Comparison of ENCODE assay signal across 10 cellular contexts in the genomic region with DNA sequence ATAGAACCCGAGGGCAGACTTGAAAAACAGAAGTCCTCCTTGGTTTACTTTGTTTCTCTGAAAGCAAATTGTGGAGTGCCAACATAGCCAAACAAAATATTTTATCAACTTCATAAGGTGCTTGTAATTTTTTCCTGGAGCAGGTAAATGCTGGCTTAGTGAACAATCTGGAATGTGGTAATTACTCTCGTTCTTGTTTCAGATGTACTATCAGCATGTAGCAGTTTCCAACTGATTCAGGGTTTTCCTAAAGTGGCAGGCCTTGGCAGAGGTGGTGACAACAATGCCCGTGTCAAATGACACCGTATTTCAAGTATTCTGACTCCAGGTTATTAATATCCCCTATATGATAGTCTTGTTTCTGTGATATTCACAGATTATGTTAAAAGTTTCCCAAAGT. TPM values are rescaled to one million over a fixed set of nuclear protein-coding genes. Genes with fewer than 3 reads are reported as not detected.
DNase-seq lines count a peak whose midpoint lies in the region; ATAC-seq and TF ChIP-seq lines count a peak whose summit lies in the region.
"Had no signal": no experiment of that assay in that cellular context is flagged by ENCODE, and none has a peak within 500 bp of the region (broad histone marks: within the 10 kb centered on the region; RNA-seq: fewer than 3 reads in every experiment).

No MANE protein-coding gene starts in this region.

- no peaks in the 10 kb centered on the region for H3K9me3 Mint-ChIP-seq in activated naive CD8-positive, alpha-beta T cell treated with anti-CD3 and anti-CD28 coated beads, Interleukin-2, amount 50 U/mL, for 24 hours

- H3K27ac Mint-ChIP-seq in activated naive CD8-positive, alpha-beta T cell treated with anti-CD3 and anti-CD28 coated beads, Interleukin-2, amount 50 U/mL, for 24 hours, result peak overlapping the region; percentile 99

- no peaks in the 10 kb centered on the region for H3K9me3 ChIP-seq in stomach

- TF ChIP-seq EP300 in stomach (IDR thresholded peaks at IDR 0.05), result no peak

- peaks cover 0 to 2% (median 0%) of the 10 kb centered on the region in 4 donors for H3K36me3 ChIP-seq in stomach

- peak overlapping the region; percentile 90 for H3K4me3 Mint-ChIP-seq in activated naive CD8-positive, alpha-beta T cell treated with anti-CD3 and anti-CD28 coated beads, Interleukin-2, amount 50 U/mL, for 24 hours

- DNase-seq in NCI-H2107 treated with DMSO at 0.1 percent for 48 hours (lab: John Stamatoyannopoulos, UW; ENCODE audit: unreplicated experiment) (peak; percentile 29), NCI-H2107 (lab: John Stamatoyannopoulos, UW) (no peak), left kidney (ENCODE audit: low read depth, low spot score) (peak; percentile 34), stomach (no peak), NCI-H1930 (lab: John Stamatoyannopoulos, UW) (no peak), NCI-H1436 (lab: John Stamatoyannopoulos, UW) (no peak)
- DNase-seq in activated naive CD8-positive, alpha-beta T cell treated with anti-CD3 and anti-CD28 coated beads, Interleukin-2, amount 50 U/mL, for 24 hours, result no peak

- H3K4me3 ChIP-seq in stomach, result peak overlapping the region in 3 of 4 donors; percentile 76 to 80 (median 77)

- no peak for TF ChIP-seq POLR2A in stomach (IDR thresholded peaks at IDR 0.05)

- intact Hi-C loops in stomach (cut with DNase I; ENCODE audit: low total_unique reads), result no loop called here

- H3K4me1 Mint-ChIP-seq in activated naive CD8-positive, alpha-beta T cell treated with anti-CD3 and anti-CD28 coated beads, Interleukin-2, amount 50 U/mL, for 24 hours, result peaks cover 29% of the 10 kb centered on the region

- H3K27ac ChIP-seq in stomach, result peak overlapping the region in 4 of 5 donors; percentile 96 to 100 (median 100)

- peaks cover 3% of the 10 kb centered on the region for H3K27me3 Mint-ChIP-seq in activated naive CD8-positive, alpha-beta T cell treated with anti-CD3 and anti-CD28 coated beads, Interleukin-2, amount 50 U/mL, for 24 hours

- 26 to 43% (median 33%) methylated on average over 4 of the region's 4 CpGs for whole genome bisulfite sequencing in stomach, 5 donors

- peaks cover 0 to 52% (median 28%) of the 10 kb centered on the region in 4 donors for H3K4me1 ChIP-seq in stomach

- peaks cover 1% of the 10 kb centered on the region for H3K36me3 Mint-ChIP-seq in activated naive CD8-positive, alpha-beta T cell treated with anti-CD3 and anti-CD28 coated beads, Interleukin-2, amount 50 U/mL, for 24 hours (ENCODE audit: low read depth)

- TF ChIP-seq CTCF in stomach (IDR thresholded peaks at IDR 0.05), result no peak

- no peak for ATAC-seq in activated naive CD8-positive, alpha-beta T cell treated with anti-CD3 and anti-CD28 coated beads, Interleukin-2, amount 50 U/mL, for 24 hours
- ATAC-seq in GM19452 (IDR thresholded peaks at IDR 0.05; ENCODE audit: unreplicated experiment), result no peak

- H3K27me3 ChIP-seq in stomach, result no peaks in the 10 kb centered on the region

RNA-seq across cellular contexts. Expression of a gene that starts 1.2 kb away (rescaled TPM):
- total RNA-seq in stomach, result 10 to 100 TPM in 4 of 5 donors, 1 to 10 TPM in 1; 2.6 to 69.9 (median 12.9) TPM
- 1 to 10 TPM; 4.7 to 6.5 (median 5.9) TPM for polyA plus RNA-seq in stomach

RNA-seq across cellular contexts. Expression of a gene that starts 42.4 kb away (rescaled TPM):
- total RNA-seq in stomach, result 10 to 100 TPM in 4 of 5 donors, 1 to 10 TPM in 1; 6.4 to 32.7 (median 13.6) TPM
- polyA plus RNA-seq in stomach, result 1 to 10 TPM; 4.0 to 7.2 (median 4.8) TPM

RNA-seq across cellular contexts. Expression of a gene that starts 47.9 kb away (rescaled TPM):
- total RNA-seq in stomach, result not detected
- not detected for polyA plus RNA-seq in stomach
- total RNA-seq: dermis microvascular lymphatic vessel endothelial cell, NCI-H460 had no signal

Comparison
In these comparisons a context has a peak if more than half of its experiments do, and no peak if none do; other contexts are left out.
1. DNase-seq: peak in NCI-H2107 treated with DMSO at 0.1 percent for 48 hours (single experiment) and left kidney (single experiment); none in NCI-H2107 (single experiment), activated naive CD8-positive, alpha-beta T cell treated with anti-CD3 and anti-CD28 coated beads, Interleukin-2, amount 50 U/mL, for 24 hours (single experiment), stomach (single experiment), NCI-H1930 (0 of 2) and NCI-H1436 (single experiment).